8 cellular contexts compared by ENCODE assay signal in the genomic region with DNA sequence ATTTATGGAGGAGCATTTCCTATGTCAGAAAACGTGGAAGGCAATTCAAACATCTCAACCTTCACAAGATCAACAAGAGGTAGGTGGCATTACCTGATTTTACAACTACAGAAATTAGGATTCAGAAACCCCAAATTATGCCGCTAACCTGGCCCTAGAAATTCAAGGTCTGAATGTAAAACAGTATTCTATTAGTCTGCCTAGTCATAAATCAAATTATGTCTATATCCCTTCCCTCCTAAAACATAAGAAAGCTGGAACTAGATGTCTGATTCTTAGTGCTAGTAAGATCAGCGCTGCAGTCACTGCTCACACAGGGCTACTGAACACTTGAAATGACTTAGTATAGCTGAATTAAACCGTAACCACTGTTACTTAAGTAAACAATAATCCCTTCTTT. TPM values are rescaled to one million over a fixed set of nuclear protein-coding genes. Genes with fewer than 3 reads are reported as not detected.
DNase-seq lines count a peak whose midpoint lies in the region; ATAC-seq and TF ChIP-seq lines count a peak whose summit lies in the region.

No MANE protein-coding gene starts in this region.

- TF ChIP-seq CTCF in VCaP (conservative IDR thresholded peaks at IDR 0.05) (no peak), gastroesophageal sphincter (IDR thresholded peaks at IDR 0.05) (no peak), GM20000 (IDR thresholded peaks at IDR 0.05; ENCODE audit: extremely low read depth, missing control alignments) (no peak)

- DNase-seq in DMS 273 (lab: John Stamatoyannopoulos, UW; ENCODE audit: unreplicated experiment) = peak; percentile 32
- no peak for DNase-seq in DMS 273 treated with DMSO at 0.1 percent for 48 hours (lab: John Stamatoyannopoulos, UW)
- no peak for DNase-seq in SW480 (ENCODE audit: low spot score)
- no peak for DNase-seq in GM20000 (ENCODE audit: low spot score)
- DNase-seq in NK-92 treated with Interleukin-12 subunit alpha and Interleukin-12 subunit beta, amount 100 ng/mL, for 24 hours (lab: John Stamatoyannopoulos, UW) = no peak

- H3K4me3 ChIP-seq in gastroesophageal sphincter = peak overlapping the region; percentile 61 to 80
- H3K4me3 ChIP-seq in skeletal muscle tissue (ENCODE audit: low read length in 3 of 3) = peak overlapping the region; percentile 81 to 99 (median 87)

- H3K27me3 ChIP-seq in gastroesophageal sphincter (no peaks in the 10 kb centered on the region), skeletal muscle tissue (ENCODE audit: control insufficient read depth in 3 of 3, insufficient read depth in 3 of 3, low read length in 3 of 3) (no peaks in the 10 kb centered on the region)

- TF ChIP-seq EP300 in gastroesophageal sphincter (IDR thresholded peaks at IDR 0.05) = no peak

- no peak for TF ChIP-seq POLR2A in gastroesophageal sphincter (IDR thresholded peaks at IDR 0.05)

- no peak for ATAC-seq in gastroesophageal sphincter

- 23 to 37% methylated on average over 4 of the region's 4 CpGs for WGBS in gastroesophageal sphincter (ENCODE audit: low coverage in 1 of 2), 2 donors

- H3K27ac ChIP-seq in VCaP (peak overlapping the region; percentile 95), gastroesophageal sphincter (peak overlapping the region in 1 of 4 donors; percentile 89), skeletal muscle tissue (ENCODE audit: low read depth, low read length) (no peak overlapping the region)

- peaks cover 0 to 61% (median 11%) of the 10 kb centered on the region in 3 donors for H3K4me1 ChIP-seq in gastroesophageal sphincter
- peaks cover 6 to 19% (median 11%) of the 10 kb centered on the region in 3 donors for H3K4me1 ChIP-seq in skeletal muscle tissue (ENCODE audit: control insufficient read depth in 3 of 3, insufficient read depth in 3 of 3, low read length in 3 of 3)

- H3K9me3 ChIP-seq in gastroesophageal sphincter = no peaks in the 10 kb centered on the region
- H3K9me3 ChIP-seq in skeletal muscle tissue (ENCODE audit: control insufficient read depth in 3 of 3, low read length in 3 of 3) = no peaks in the 10 kb centered on the region

- H3K9ac ChIP-seq in skeletal muscle tissue (ENCODE audit: low read depth in 1 of 3, low read length in 3 of 3) = peak overlapping the region; percentile 92 to 99 (median 98)

- peaks cover 0 to 33% of the 10 kb centered on the region in 2 donors for H3K36me3 ChIP-seq in gastroesophageal sphincter
- peaks cover 2 to 8% (median 4%) of the 10 kb centered on the region in 3 donors for H3K36me3 ChIP-seq in skeletal muscle tissue (ENCODE audit: control insufficient read depth in 3 of 3, insufficient read depth in 3 of 3, low read length in 3 of 3)

RNA-seq across cellular contexts. Expression of a gene that starts 1.4 kb away (rescaled TPM):
- total RNA-seq in gastroesophageal sphincter (100 to 1,000 TPM in 2 of 4 donors, 10 to 100 TPM in 2; 57.8 to 111 (median 99.1) TPM), skeletal muscle tissue (67.8 TPM)

RNA-seq across cellular contexts. Expression of a gene that starts 33.8 kb away (rescaled TPM):
- total RNA-seq in gastroesophageal sphincter = 10 to 100 TPM; 42.3 to 65.2 (median 55.3) TPM
- total RNA-seq in skeletal muscle tissue = 24.5 TPM
